In the genomic region with DNA sequence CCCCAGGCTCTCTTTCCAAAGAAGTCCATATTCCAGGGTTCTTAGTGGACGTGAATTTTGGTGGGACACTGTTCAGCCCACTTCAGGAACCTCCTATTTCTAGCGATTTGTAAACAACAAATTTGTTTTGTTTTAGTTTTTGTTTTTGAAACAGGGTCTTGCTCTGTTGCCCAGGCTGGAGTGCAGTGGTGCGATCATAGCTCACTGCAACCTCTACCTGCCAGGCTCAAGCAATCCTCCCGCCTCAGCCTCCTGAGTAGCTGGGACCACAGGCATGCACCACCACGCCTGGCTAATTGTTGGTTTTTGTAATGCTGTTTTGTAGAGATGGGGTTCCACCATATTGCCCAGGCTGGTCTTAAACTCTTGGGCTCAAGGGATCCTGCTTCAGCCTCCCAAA, we compare ENCODE assay signal across 1 cellular context.
TF ChIP-seq lines count a peak whose summit lies in the region.

No MANE protein-coding gene starts in this region.

TF ChIP-seq in WTC11, 78 proteins besides CTCF, POLR2A, EP300 and RAD21:
- TF ChIP-seq ZNF121 (CRISPR knock-in tag; IDR thresholded peaks at IDR 0.05): peak; percentile 84
